1 cellular context compared by ENCODE assay signal in genomic region chr11:116787786-116788486, GRCh38.
TF ChIP-seq lines count a peak whose summit lies in the region.

ZPR1 (minus strand) TSS chr11:116788023; CDS start chr11:116787990, 33 bp downstream.

TF ChIP-seq in HEK293, 187 proteins besides CTCF, POLR2A, EP300 and RAD21 (continued from another document and continues in another):
- no peak for TF ChIP-seq ZNF26 (tag by site-specific recombination; IDR thresholded peaks at IDR 0.05)
- TF ChIP-seq ZNF37A (tag by site-specific recombination; IDR thresholded peaks at IDR 0.05): no peak
- peak; percentile 52 for TF ChIP-seq ZNF777 (tag by site-specific recombination; IDR thresholded peaks at IDR 0.05; ENCODE audit: borderline replicate concordance)
- no peak for TF ChIP-seq ZNF354C (tag by site-specific recombination; IDR thresholded peaks at IDR 0.05; ENCODE audit: borderline replicate concordance, low read depth)
- TF ChIP-seq ZNF629 (tag by site-specific recombination; IDR thresholded peaks at IDR 0.05): peak; percentile 86
- TF ChIP-seq ZNF707 (tag by site-specific recombination; IDR thresholded peaks at IDR 0.05): no peak
- TF ChIP-seq WT1 (tag by site-specific recombination; IDR thresholded peaks at IDR 0.05): 0 out of 2 replicates have a peak, but pooled peaks have one; percentile 21
- no peak for TF ChIP-seq ZNF157 (tag by site-specific recombination; IDR thresholded peaks at IDR 0.05)
- TF ChIP-seq KLF16 (tag by site-specific recombination; IDR thresholded peaks at IDR 0.05): no peak; the same call in 1 of the 2 replicates
- TF ChIP-seq ZNF677 (tag by site-specific recombination; IDR thresholded peaks at IDR 0.05): no peak
- no peak for TF ChIP-seq ZNF658 (tag by site-specific recombination; IDR thresholded peaks at IDR 0.05)
- TF ChIP-seq ZBTB11 (tag by site-specific recombination; conservative IDR thresholded peaks at IDR 0.05; ENCODE audit: low read depth): peak; percentile 70
- TF ChIP-seq ZNF426 (tag by site-specific recombination; IDR thresholded peaks at IDR 0.05): no peak
- no peak for TF ChIP-seq PRDM6 (tag by site-specific recombination; IDR thresholded peaks at IDR 0.05)
- 0 out of 2 replicates have a peak, but pooled peaks have one; percentile 30 for TF ChIP-seq ZNF335 (tag by site-specific recombination; conservative IDR thresholded peaks at IDR 0.05)
- TF ChIP-seq KLF10 (tag by site-specific recombination; IDR thresholded peaks at IDR 0.05): peak; percentile 83
- TF ChIP-seq TRIM28 (IDR thresholded peaks at IDR 0.05; ENCODE audit: borderline replicate concordance, low read length): no peak
- TF ChIP-seq PATZ1 (tag by site-specific recombination; IDR thresholded peaks at IDR 0.05): peak; percentile 67
- TF ChIP-seq ZBTB20 (tag by site-specific recombination; IDR thresholded peaks at IDR 0.05): peak; percentile 88
- no peak for TF ChIP-seq ZSCAN30 (tag by site-specific recombination; IDR thresholded peaks at IDR 0.05)
- no peak for TF ChIP-seq ZNF416 (tag by site-specific recombination; IDR thresholded peaks at IDR 0.05)
- peak; percentile 72 for TF ChIP-seq SP2 (tag by site-specific recombination; IDR thresholded peaks at IDR 0.05)
- TF ChIP-seq ZNF664 (tag by site-specific recombination; IDR thresholded peaks at IDR 0.05): no peak
- peak; percentile 62 for TF ChIP-seq ZBTB26 (tag by site-specific recombination; optimal IDR thresholded peaks at IDR 0.05)
- peak; percentile 61 for TF ChIP-seq YY2 (tag by site-specific recombination; IDR thresholded peaks at IDR 0.05)
- no peak for TF ChIP-seq ZNF112 (tag by site-specific recombination; IDR thresholded peaks at IDR 0.05)
- no peak for TF ChIP-seq ZNF133 (tag by site-specific recombination; IDR thresholded peaks at IDR 0.05)
- TF ChIP-seq RBAK (tag by site-specific recombination; IDR thresholded peaks at IDR 0.05): no peak
- no peak for TF ChIP-seq ZNF747 (tag by site-specific recombination; IDR thresholded peaks at IDR 0.05)
- no peak for TF ChIP-seq ZNF639 (tag by site-specific recombination; IDR thresholded peaks at IDR 0.05)
- TF ChIP-seq ZNF302 (tag by site-specific recombination; IDR thresholded peaks at IDR 0.05; ENCODE audit: low read depth): no peak
- TF ChIP-seq KLF8 (tag by site-specific recombination; IDR thresholded peaks at IDR 0.05): peak; percentile 68; the same call in 1 of the 2 replicates
- TF ChIP-seq ZNF174 (tag by site-specific recombination; IDR thresholded peaks at IDR 0.05): no peak
- TF ChIP-seq ATF2 (tag by site-specific recombination; IDR thresholded peaks at IDR 0.05; ENCODE audit: low read depth): no peak
- TF ChIP-seq ZSCAN5A (tag by site-specific recombination; IDR thresholded peaks at IDR 0.05): no peak
- peak; percentile 28; the same call in 1 of the 2 replicates for TF ChIP-seq ZNF341 (tag by site-specific recombination; IDR thresholded peaks at IDR 0.05; ENCODE audit: low read depth)
- TF ChIP-seq PRDM4 (tag by site-specific recombination; IDR thresholded peaks at IDR 0.05): no peak
- peak; percentile 49; the same call in 1 of the 2 replicates for TF ChIP-seq YY1 (tag by site-specific recombination; IDR thresholded peaks at IDR 0.05)
- no peak for TF ChIP-seq MZF1 (tag by site-specific recombination; IDR thresholded peaks at IDR 0.05; ENCODE audit: borderline replicate concordance)
- TF ChIP-seq BCL11A (tag by site-specific recombination; IDR thresholded peaks at IDR 0.05; ENCODE audit: low read depth): no peak
- peak; percentile 68 for TF ChIP-seq ZBTB8A (tag by site-specific recombination; IDR thresholded peaks at IDR 0.05)
